In the genomic region with DNA sequence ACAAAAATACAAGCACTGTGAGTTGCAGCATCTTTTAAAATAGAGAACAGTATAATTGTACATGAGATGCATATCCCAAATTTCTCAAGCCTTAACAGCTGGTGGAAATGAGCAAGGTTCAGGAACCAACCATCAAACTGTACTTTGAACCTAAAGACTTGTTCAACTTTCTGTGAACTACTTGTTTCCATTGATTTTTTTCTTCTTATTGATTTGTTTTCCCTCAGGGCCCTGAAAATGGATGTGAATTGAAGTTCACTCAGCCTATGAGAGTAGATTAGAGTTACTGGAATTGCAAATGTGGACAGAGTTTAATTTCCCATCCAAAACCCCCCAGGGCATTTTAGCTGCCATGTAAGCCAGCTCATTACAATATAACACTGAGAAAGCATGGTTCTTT, we compare ENCODE assay signal across 34 cellular contexts.
"Had no signal": no experiment of that assay in that cellular context is flagged by ENCODE, and none has a peak within 500 bp of the region (broad histone marks: within the 10 kb centered on the region; RNA-seq: fewer than 3 reads in every experiment).

No MANE protein-coding gene starts in this region.

- ATAC-seq: activated CD4-positive, CD25-positive, alpha-beta regulatory T cell treated with anti-CD3 and anti-CD28 coated beads, Interleukin-2, amount 50 U/mL, for 24 hours; activated CD8-positive, alpha-beta T cell treated with anti-CD3 and anti-CD28 coated beads for 36 hours; activated naive CD8-positive, alpha-beta T cell treated with anti-CD3 and anti-CD28 coated beads, Interleukin-2, amount 50 U/mL, for 24 hours; activated T-cell treated with anti-CD3 and anti-CD28 coated beads, Interleukin-2, amount 50 U/mL, for 4 hours; activated T-helper 17 cell treated with anti-CD3 and anti-CD28 coated beads, Interleukin-2, amount 50 U/mL, for 72 hours; body of pancreas; effector memory CD8-positive, alpha-beta T cell; foreskin keratinocyte; gastrocnemius medialis; T-helper 17 cell had no signal

- H3K27ac ChIP-seq: adrenal gland, body of pancreas, esophagus muscularis mucosa, foreskin keratinocyte, gastrocnemius medialis, WERI-Rb-1 had no signal

- H3K27me3 ChIP-seq: adrenal gland, body of pancreas, esophagus muscularis mucosa, foreskin keratinocyte, gastrocnemius medialis had no signal

- H3K36me3 ChIP-seq: adrenal gland, esophagus muscularis mucosa, gastrocnemius medialis, WERI-Rb-1 had no signal

- H3K27me3 Mint-ChIP-seq: activated B cell treated with CpG ODN at 0.5 μM for 24 hours; activated CD8-positive, alpha-beta T cell treated with anti-CD3 and anti-CD28 coated beads for 36 hours; activated naive CD4-positive, alpha-beta T cell treated with anti-CD3 and anti-CD28 coated beads, Interleukin-2, amount 50 U/mL, for 24 hours; activated naive CD8-positive, alpha-beta T cell treated with anti-CD3 and anti-CD28 coated beads for 36 hours; activated naive CD8-positive, alpha-beta T cell treated with anti-CD3 and anti-CD28 coated beads, Interleukin-2, amount 50 U/mL, for 24 hours; activated T-helper 17 cell treated with anti-CD3 and anti-CD28 coated beads, Interleukin-2, amount 50 U/mL, for 72 hours; effector memory CD8-positive, alpha-beta T cell; T-helper 17 cell had no signal

- H3K27ac Mint-ChIP-seq: activated B cell treated with CpG ODN at 0.5 μM for 24 hours; activated CD8-positive, alpha-beta T cell treated with anti-CD3 and anti-CD28 coated beads for 36 hours; activated naive CD4-positive, alpha-beta T cell treated with anti-CD3 and anti-CD28 coated beads, Interleukin-2, amount 50 U/mL, for 24 hours; activated naive CD8-positive, alpha-beta T cell treated with anti-CD3 and anti-CD28 coated beads for 36 hours; activated naive CD8-positive, alpha-beta T cell treated with anti-CD3 and anti-CD28 coated beads, Interleukin-2, amount 50 U/mL, for 24 hours; activated T-helper 17 cell treated with anti-CD3 and anti-CD28 coated beads, Interleukin-2, amount 50 U/mL, for 72 hours; effector memory CD8-positive, alpha-beta T cell; T-helper 17 cell; T-helper 2 cell treated with Interferon-gamma antibody and Interleukin-4, amounts not matched to agents 5 μg/mL and 100 μg/mL, for 36 hours had no signal

- H3K4me3 ChIP-seq: adrenal gland, body of pancreas, esophagus muscularis mucosa, gastrocnemius medialis had no signal

- H3K4me1 ChIP-seq: adrenal gland, body of pancreas, foreskin keratinocyte, gastrocnemius medialis had no signal

- H3K4me1 Mint-ChIP-seq: activated B cell treated with CpG ODN at 0.5 μM for 24 hours; activated naive CD4-positive, alpha-beta T cell treated with anti-CD3 and anti-CD28 coated beads, Interleukin-2, amount 50 U/mL, for 24 hours; activated naive CD8-positive, alpha-beta T cell treated with anti-CD3 and anti-CD28 coated beads for 36 hours; activated naive CD8-positive, alpha-beta T cell treated with anti-CD3 and anti-CD28 coated beads, Interleukin-2, amount 50 U/mL, for 24 hours; activated T-helper 17 cell treated with anti-CD3 and anti-CD28 coated beads, Interleukin-2, amount 50 U/mL, for 72 hours; T-helper 17 cell had no signal

- H3K9me3 Mint-ChIP-seq: activated naive CD4-positive, alpha-beta T cell treated with anti-CD3 and anti-CD28 coated beads, Interleukin-2, amount 50 U/mL, for 24 hours; activated naive CD8-positive, alpha-beta T cell treated with anti-CD3 and anti-CD28 coated beads for 36 hours; activated T-helper 17 cell treated with anti-CD3 and anti-CD28 coated beads, Interleukin-2, amount 50 U/mL, for 72 hours had no signal

- H3K9me3 ChIP-seq: adrenal gland, body of pancreas, esophagus muscularis mucosa, gastrocnemius medialis had no signal

- DNase-seq: activated B cell treated with CpG ODN at 0.5 μM for 24 hours; activated CD4-positive, alpha-beta T cell treated with anti-CD3 and anti-CD28 coated beads for 48 hours; activated CD4-positive, alpha-beta T cell treated with anti-CD3 and anti-CD28 coated beads, Interleukin-2, amount 50 U/mL, for 1 hour; activated CD4-positive, alpha-beta T cell treated with anti-CD3 and anti-CD28 coated beads, Interleukin-2, amount 50 U/mL, for 48 hours; activated CD8-positive, alpha-beta memory T cell treated with anti-CD3 and anti-CD28 coated beads for 24 hours; activated CD8-positive, alpha-beta T cell treated with anti-CD3 and anti-CD28 coated beads for 36 hours; activated effector memory CD4-positive, alpha-beta T cell treated with Interleukin-2 at 50 U/mL for 16 hours; activated gamma-delta T cell treated with Interleukin-2 at 50 U/mL for 16 hours; activated naive CD4-positive, alpha-beta T cell treated with Interleukin-2 at 50 U/mL for 16 hours; activated naive CD8-positive, alpha-beta T cell treated with anti-CD3 and anti-CD28 coated beads for 36 hours; activated naive CD8-positive, alpha-beta T cell treated with anti-CD3 and anti-CD28 coated beads, Interleukin-2, amount 50 U/mL, for 24 hours; activated T-cell treated with anti-CD3 and anti-CD28 coated beads, Interleukin-2, amount 50 U/mL, for 4 hours; adrenal gland; amygdala; aorta; body of pancreas; caudate nucleus; cortex of kidney; dermis blood vessel endothelial cell; effector CD4-positive, alpha-beta T cell; effector memory CD8-positive, alpha-beta T cell; erythroblast; foreskin keratinocyte; gastrocnemius medialis; T-helper 1 cell; T-helper 17 cell; T1000; WERI-Rb-1 had no signal

- H3K4me3 Mint-ChIP-seq: activated B cell treated with CpG ODN at 0.5 μM for 24 hours; activated CD8-positive, alpha-beta T cell treated with anti-CD3 and anti-CD28 coated beads for 36 hours; activated naive CD4-positive, alpha-beta T cell treated with anti-CD3 and anti-CD28 coated beads, Interleukin-2, amount 50 U/mL, for 24 hours; activated naive CD8-positive, alpha-beta T cell treated with anti-CD3 and anti-CD28 coated beads for 36 hours; activated naive CD8-positive, alpha-beta T cell treated with anti-CD3 and anti-CD28 coated beads, Interleukin-2, amount 50 U/mL, for 24 hours; activated T-cell treated with anti-CD3 and anti-CD28 coated beads, Interleukin-2, amount 50 U/mL, for 4 hours; activated T-helper 17 cell treated with anti-CD3 and anti-CD28 coated beads, Interleukin-2, amount 50 U/mL, for 72 hours; effector memory CD8-positive, alpha-beta T cell; T-helper 17 cell; T-helper 2 cell treated with Interferon-gamma antibody and Interleukin-4, amounts not matched to agents 5 μg/mL and 100 μg/mL, for 36 hours had no signal

- H3K36me3 Mint-ChIP-seq: activated naive CD4-positive, alpha-beta T cell treated with anti-CD3 and anti-CD28 coated beads, Interleukin-2, amount 50 U/mL, for 24 hours; activated naive CD8-positive, alpha-beta T cell treated with anti-CD3 and anti-CD28 coated beads for 36 hours had no signal

- FAIRE-seq: colon had no signal
